In genomic region chr11:116932182-116932581, GRCh38 we compare ENCODE assay signal across 13 cellular contexts.
A peak's percentile ranks its signal among the peaks of the same experiment; 100 is the strongest.
DNase-seq lines count a peak whose midpoint lies in the region; ATAC-seq, FAIRE-seq and TF ChIP-seq lines count a peak whose summit lies in the region.
"Had no signal": no experiment of that assay in that cellular context is flagged by ENCODE, and none has a peak within 500 bp of the region (broad histone marks: within the 10 kb centered on the region; RNA-seq: fewer than 3 reads in every experiment).

No MANE protein-coding gene starts in this region.

- H3K4me3 ChIP-seq in upper lobe of left lung (no peak overlapping the region), pancreas (no peak overlapping the region)

- no peaks in the 10 kb centered on the region for H3K9me3 ChIP-seq in CD4-positive, alpha-beta T cell (ENCODE audit: control insufficient read depth, low read length)
- H3K9me3 ChIP-seq in H9 (ENCODE audit: control insufficient read depth, low read depth, low read length) (no peaks in the 10 kb centered on the region), upper lobe of left lung (no peaks in the 10 kb centered on the region), pancreas (no peaks in the 10 kb centered on the region)

- H3K18ac ChIP-seq in H9 (ENCODE audit: insufficient read length, low read depth, low read length) = no peak overlapping the region

- peak overlapping the region; percentile 90 for H3K27ac Mint-ChIP-seq in CD4-positive, alpha-beta T cell
- peak overlapping the region in 2 of 3 experiments; percentile 18 to 19; a peak in 1 of 7 replicates for H3K27ac Mint-ChIP-seq in H9
- H3K27ac Mint-ChIP-seq in activated naive CD8-positive, alpha-beta T cell = peak overlapping the region; percentile 88
- peak overlapping the region; percentile 3 to 54 (median 12) for H3K27ac Mint-ChIP-seq in nephron

- peak overlapping the region; percentile 72 for H3T11ph ChIP-seq in H9 (ENCODE audit: low read length)

- H4K91ac ChIP-seq in H9 (ENCODE audit: insufficient read length, low read depth, low read length) = no peak overlapping the region

- no peaks in the 10 kb centered on the region for H3K79me1 ChIP-seq in H9 (ENCODE audit: insufficient read depth, low read depth, low read length, poor library complexity, severe bottlenecking)

- no peak for TF ChIP-seq POLR2A in upper lobe of left lung (IDR thresholded peaks at IDR 0.05)

- H2BK12ac ChIP-seq in H9 (ENCODE audit: insufficient read length, low read depth, low read length) = no peak overlapping the region

- no peaks in the 10 kb centered on the region for H3K23me2 ChIP-seq in H9 (ENCODE audit: insufficient read length, low read depth, low read length, poor library complexity, severe bottlenecking)

- H3K9me3 Mint-ChIP-seq in CD4-positive, alpha-beta T cell = peaks cover 3% of the 10 kb centered on the region
- no peaks in the 10 kb centered on the region for H3K9me3 Mint-ChIP-seq in H9
- H3K9me3 Mint-ChIP-seq in activated naive CD8-positive, alpha-beta T cell (ENCODE audit: low read depth) = peaks cover 10% of the 10 kb centered on the region
- no peaks in the 10 kb centered on the region for H3K9me3 Mint-ChIP-seq in nephron

- H3K56ac ChIP-seq in H9 (ENCODE audit: insufficient read length, low read depth, low read length) = no peak overlapping the region

- WGBS in H9 (ENCODE audit: extremely low coverage, insufficient read length, low lambda C conversion rate) = no CpG with 5 or more reads among the region's 7 CpGs
- WGBS in upper lobe of left lung, 2 donors = 70 to 79% methylated on average over 7 of the region's 7 CpGs
- 84 to 90% methylated on average over 7 of the region's 7 CpGs for WGBS in pancreas, 2 donors

- CTCF ChIA-PET in CD4-positive, alpha-beta T cell (lab: Charles Lee) = no interaction called here

- H2BK20ac ChIP-seq in H9 (ENCODE audit: low read depth, low read length, poor library complexity, severe bottlenecking) = no peak overlapping the region

- H3K27me3 Mint-ChIP-seq in CD4-positive, alpha-beta T cell = no peaks in the 10 kb centered on the region
- H3K27me3 Mint-ChIP-seq in H9 (ENCODE audit: low read depth) (no peaks in the 10 kb centered on the region), nephron (ENCODE audit: low read depth) (no peaks in the 10 kb centered on the region)
- H3K27me3 Mint-ChIP-seq in activated naive CD8-positive, alpha-beta T cell = no peaks in the 10 kb centered on the region

- no peak overlapping the region for H2BK120ac ChIP-seq in H9 (ENCODE audit: low read depth, low read length, poor library complexity, severe bottlenecking)

- no peak overlapping the region for H2BK15ac ChIP-seq in H9 (ENCODE audit: low read depth, low read length)

- POLR2A ChIA-PET in CD4-positive, alpha-beta T cell (lab: Charles Lee) = interaction anchor here (1.0 to 2.4 kb wide), 4 partner anchors 30 to 166 kb away, joined by 4 to 22 read pairs (median 6); partner anchors contain the start of gene SIK3

- no peak for FAIRE-seq in pancreas (lab: Jason Lieb, UNC)

- no peak overlapping the region for H4K5ac ChIP-seq in H9 (ENCODE audit: insufficient read length, low read depth, low read length)

- no peak for TF ChIP-seq EP300 in upper lobe of left lung (IDR thresholded peaks at IDR 0.05)

- no peak for DNase-seq in CD4-positive, alpha-beta T cell
- DNase-seq in H9 (no peak), SIG-M5 (lab: John Stamatoyannopoulos, UW) (no peak), kidney glomerular epithelial cell (lab: John Stamatoyannopoulos, UW) (no peak), upper lobe of left lung (no peak), pancreas (no peak)
- DNase-seq: activated effector memory CD4-positive, alpha-beta T cell treated with Interleukin-2 at 50 U/mL for 16 hours; NCI-H1436; NCI-H510A treated with DMSO at 0.1 percent for 48 hours had no signal

- H3K36me3 ChIP-seq in upper lobe of left lung = no peaks in the 10 kb centered on the region
- no peaks in the 10 kb centered on the region for H3K36me3 ChIP-seq in pancreas

- ATAC-seq in CD4-positive, alpha-beta T cell (ENCODE audit: poor library complexity) = no peak
- no peak for ATAC-seq in upper lobe of left lung (ENCODE audit: low FRiP score in 2 of 2)
- ATAC-seq in pancreas = no peak

- no peaks in the 10 kb centered on the region for H4K20me1 ChIP-seq in H9 (ENCODE audit: control insufficient read depth, insufficient read depth, insufficient read length)

- no peak overlapping the region for H4K8ac ChIP-seq in H9 (replicated peaks; ENCODE audit: insufficient read length, low read depth, low read length)

- H2AK5ac ChIP-seq in H9 (ENCODE audit: insufficient read length, low read length) = no peak overlapping the region

- peaks cover 74% of the 10 kb centered on the region for H3K4me1 Mint-ChIP-seq in CD4-positive, alpha-beta T cell (ENCODE audit: low read depth)
- H3K4me1 Mint-ChIP-seq in H9 (peaks cover 20% of the 10 kb centered on the region in 2 experiments), nephron (peaks cover 47% of the 10 kb centered on the region)
- peaks cover 66% of the 10 kb centered on the region for H3K4me1 Mint-ChIP-seq in activated naive CD8-positive, alpha-beta T cell (ENCODE audit: low read depth)

- H3K4me1 ChIP-seq in H9 (ENCODE audit: insufficient read depth, low read length) = peaks cover 5% of the 10 kb centered on the region; the same call in 1 of the 2 replicates
- H3K4me1 ChIP-seq in upper lobe of left lung = peaks cover 42 to 48% (median 45%) of the 10 kb centered on the region in 4 donors
- peaks cover 0 to 12% (median 5%) of the 10 kb centered on the region in 3 donors for H3K4me1 ChIP-seq in pancreas

- no peak for TF ChIP-seq CTCF in CD4-positive, alpha-beta T cell (IDR thresholded peaks at IDR 0.05)
- TF ChIP-seq CTCF in H9 (conservative IDR thresholded peaks at IDR 0.05) (no peak), nephron (IDR thresholded peaks at IDR 0.05; ENCODE audit: unreplicated experiment in 3 of 3) (no peak), upper lobe of left lung (IDR thresholded peaks at IDR 0.05) (no peak), pancreas (IDR thresholded peaks at IDR 0.05) (no peak)

- peak overlapping the region; percentile 79 for H3K27ac ChIP-seq in CD4-positive, alpha-beta T cell (ENCODE audit: low read depth, low read length)
- no peak overlapping the region for H3K27ac ChIP-seq in H9 (ENCODE audit: insufficient read length, low read depth, low read length)
- peak overlapping the region in 2 of 4 donors; percentile 40 to 64 for H3K27ac ChIP-seq in upper lobe of left lung
- H3K27ac ChIP-seq in pancreas = no peak overlapping the region
- H3K27ac ChIP-seq: VCaP had no signal

- no peak overlapping the region for H2AFZ ChIP-seq in H9 (ENCODE audit: low read length)
- H2AFZ ChIP-seq: parathyroid adenoma had no signal

- no peak overlapping the region for H3K4ac ChIP-seq in H9 (ENCODE audit: low read depth, low read length)

- no peak overlapping the region for H2BK5ac ChIP-seq in H9 (ENCODE audit: insufficient read length, low read length)

- peaks cover 15% of the 10 kb centered on the region for H3K36me3 Mint-ChIP-seq in CD4-positive, alpha-beta T cell (ENCODE audit: low read depth)
- H3K36me3 Mint-ChIP-seq in H9 (ENCODE audit: insufficient read depth in 1 of 3, low read depth in 3 of 3) = peaks cover 3 to 10% (median 4%) of the 10 kb centered on the region in 3 experiments; a peak in 6 of 7 replicates
- H3K36me3 Mint-ChIP-seq in activated naive CD8-positive, alpha-beta T cell = peaks cover 20% of the 10 kb centered on the region
- H3K36me3 Mint-ChIP-seq in nephron (ENCODE audit: low read depth) = peaks cover 23% of the 10 kb centered on the region

- H3K79me2 ChIP-seq in H9 (ENCODE audit: insufficient read depth, low read length) = no peaks in the 10 kb centered on the region
- H3K79me2 ChIP-seq: parathyroid adenoma had no signal

- H3K9ac ChIP-seq in H9 (ENCODE audit: extremely low read depth, insufficient read length, low read length) = no peak overlapping the region
- H3K9ac ChIP-seq: parathyroid adenoma had no signal

- intact Hi-C loops in CD4-positive, alpha-beta T cell (cut with DNase I, micrococcal nuclease) = loop anchor here in 1 of 2 experiments (5.0 kb wide), 2 partner anchors 40 to 95 kb away; no protein-coding TSS in a partner anchor
- intact Hi-C loops in pancreas (cut with DNase I) = no loop called here

- H3K4me2 ChIP-seq in H9 (ENCODE audit: insufficient read depth, insufficient read length, low read length) = no peak overlapping the region

- no peak overlapping the region for H3K14ac ChIP-seq in H9 (ENCODE audit: insufficient read depth, low read length)

- H3K23ac ChIP-seq in H9 (ENCODE audit: insufficient read length, low read depth, low read length) = no peak overlapping the region

- H3K27me3 ChIP-seq in CD4-positive, alpha-beta T cell (ENCODE audit: control insufficient read depth, insufficient read depth, low read length) = no peaks in the 10 kb centered on the region
- H3K27me3 ChIP-seq in H9 (ENCODE audit: insufficient read depth, low read length) (no peaks in the 10 kb centered on the region), upper lobe of left lung (no peaks in the 10 kb centered on the region), pancreas (no peaks in the 10 kb centered on the region)

- H3K4me3 Mint-ChIP-seq in CD4-positive, alpha-beta T cell = peak overlapping the region; percentile 63
- H3K4me3 Mint-ChIP-seq in H9 (no peak overlapping the region), nephron (no peak overlapping the region)
- peak overlapping the region; percentile 76 for H3K4me3 Mint-ChIP-seq in activated naive CD8-positive, alpha-beta T cell

Comparison
In these comparisons a context has a peak if more than half of its experiments do, and no peak if none do; other contexts are left out.
1. H3K27ac Mint-ChIP-seq: peak in every context shown above with its lines; median percentile 90 in CD4-positive, alpha-beta T cell; 88 in activated naive CD8-positive, alpha-beta T cell; 18 in H9; 12 in nephron.
2. H3K4me3 Mint-ChIP-seq: peak in CD4-positive, alpha-beta T cell (single experiment) and activated naive CD8-positive, alpha-beta T cell (single experiment); none in H9 (0 of 2) and nephron (0 of 3).